In the genomic region with DNA sequence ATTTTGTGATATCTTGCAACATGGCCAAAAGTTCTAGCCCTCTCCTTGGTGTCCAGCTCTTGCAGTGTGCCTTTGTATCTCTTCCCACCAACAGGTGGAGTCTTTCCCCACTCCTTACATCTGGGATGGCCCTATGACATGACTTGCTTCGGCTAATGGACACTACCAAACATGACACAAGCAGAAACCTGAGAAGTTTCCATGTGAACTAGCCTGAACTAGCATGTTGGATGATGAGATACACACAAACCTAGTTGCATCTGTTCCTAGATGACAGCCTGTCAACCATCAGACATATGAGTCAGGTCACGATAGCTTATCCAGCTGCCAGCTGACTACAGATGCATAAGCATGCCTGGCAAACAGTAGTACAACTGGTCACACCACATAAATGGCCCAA, we compare ENCODE assay signal across 12 cellular contexts.
A peak's percentile ranks its signal among the peaks of the same experiment; 100 is the strongest.
DNase-seq lines count a peak whose midpoint lies in the region; ATAC-seq and TF ChIP-seq lines count a peak whose summit lies in the region.
"Had no signal": no experiment of that assay in that cellular context is flagged by ENCODE, and none has a peak within 500 bp of the region (broad histone marks: within the 10 kb centered on the region; RNA-seq: fewer than 3 reads in every experiment).

No MANE protein-coding gene starts in this region.

- TF ChIP-seq POLR2A in heart left ventricle (IDR thresholded peaks at IDR 0.05) (no peak), esophagus squamous epithelium (IDR thresholded peaks at IDR 0.05) (no peak)

- TF ChIP-seq CTCF in heart left ventricle (IDR thresholded peaks at IDR 0.05) (peak in 9 of 12 donors; percentile 10 to 37 (median 19)), right atrium auricular region (IDR thresholded peaks at IDR 0.05) (peak in 1 of 2 donors; percentile 27), fibroblast of villous mesenchyme (IDR thresholded peaks at IDR 0.05; ENCODE audit: insufficient read depth, low read depth, low read length) (peak; percentile 51), esophagus squamous epithelium (IDR thresholded peaks at IDR 0.05) (peak in 1 of 6 experiments; percentile 27)

- H3K4me1 ChIP-seq in heart left ventricle = peaks cover 0 to under 1% (median 0%) of the 10 kb centered on the region in 12 donors
- no peaks in the 10 kb centered on the region for H3K4me1 ChIP-seq in right atrium auricular region
- H3K4me1 ChIP-seq in esophagus squamous epithelium = no peaks in the 10 kb centered on the region
- H3K4me1 ChIP-seq: SJSA1, testis had no signal

- no peak for DNase-seq in heart left ventricle
- DNase-seq in right atrium auricular region (ENCODE audit: low spot score) = no peak
- peak; percentile 49 for DNase-seq in RKO (ENCODE audit: low spot score)
- peak; percentile 31 for DNase-seq in fibroblast of villous mesenchyme (ENCODE audit: low read depth)
- no peak for DNase-seq in anterior cingulate cortex (lab: John Stamatoyannopoulos, UW)
- DNase-seq in esophagus squamous epithelium (lab: John Stamatoyannopoulos, UW) = no peak
- no peak for DNase-seq in LoVo (ENCODE audit: low spot score)
- DNase-seq: activated T-cell treated with anti-CD3 and anti-CD28 coated beads for 4 hours, testis had no signal

- H3K36me3 ChIP-seq in heart left ventricle (no peaks in the 10 kb centered on the region), right atrium auricular region (no peaks in the 10 kb centered on the region), esophagus squamous epithelium (no peaks in the 10 kb centered on the region)
- H3K36me3 ChIP-seq: SJSA1 had no signal

- H3K27me3 ChIP-seq in heart left ventricle = peaks cover 0 to 2% (median 0%) of the 10 kb centered on the region in 9 donors
- no peaks in the 10 kb centered on the region for H3K27me3 ChIP-seq in right atrium auricular region
- H3K27me3 ChIP-seq in esophagus squamous epithelium = no peaks in the 10 kb centered on the region
- H3K27me3 ChIP-seq: SJSA1, testis had no signal

- H3K4me3 ChIP-seq in heart left ventricle (no peak overlapping the region), right atrium auricular region (no peak overlapping the region), fibroblast of villous mesenchyme (ENCODE audit: low read depth, low read length) (no peak overlapping the region), esophagus squamous epithelium (no peak overlapping the region)
- H3K4me3 ChIP-seq: lung, SJSA1, testis had no signal

- 69 to 86% (median 71%) methylated on average over 2 of the region's 2 CpGs for WGBS in heart left ventricle, 4 donors
- WGBS in esophagus squamous epithelium, 2 donors = 57% methylated on average over 2 of the region's 2 CpGs; no CpG with 5 or more reads in 1 of the 2 donors

- H3K9me3 ChIP-seq in heart left ventricle (no peaks in the 10 kb centered on the region), right atrium auricular region (no peaks in the 10 kb centered on the region), esophagus squamous epithelium (no peaks in the 10 kb centered on the region)
- H3K9me3 ChIP-seq: SJSA1, testis had no signal

- intact Hi-C loops in heart left ventricle (cut with DNase I) (loop anchor here in 4 of 10 donors (10.0 kb wide), 3 partner anchors 45 to 145 kb away; no protein-coding TSS in a partner anchor), esophagus squamous epithelium (cut with DNase I) (no loop called here)

- no peak overlapping the region for H3K27ac ChIP-seq in heart left ventricle
- no peak overlapping the region for H3K27ac ChIP-seq in right atrium auricular region
- no peak overlapping the region for H3K27ac ChIP-seq in esophagus squamous epithelium
- H3K27ac ChIP-seq: SJSA1, testis had no signal

- ATAC-seq in heart left ventricle (peak in 2 of 4 donors; percentile 43 to 53), GM18870 (IDR thresholded peaks at IDR 0.05; ENCODE audit: unreplicated experiment) (no peak)

Comparison
In these comparisons a context has a peak if more than half of its experiments do, and no peak if none do; other contexts are left out.
1. DNase-seq: peak in RKO (single experiment) and fibroblast of villous mesenchyme (single experiment); none in heart left ventricle (0 of 5), right atrium auricular region (single experiment), anterior cingulate cortex (0 of 58), esophagus squamous epithelium (single experiment) and LoVo (single experiment).